1 cellular context compared by ENCODE assay signal in the genomic region with DNA sequence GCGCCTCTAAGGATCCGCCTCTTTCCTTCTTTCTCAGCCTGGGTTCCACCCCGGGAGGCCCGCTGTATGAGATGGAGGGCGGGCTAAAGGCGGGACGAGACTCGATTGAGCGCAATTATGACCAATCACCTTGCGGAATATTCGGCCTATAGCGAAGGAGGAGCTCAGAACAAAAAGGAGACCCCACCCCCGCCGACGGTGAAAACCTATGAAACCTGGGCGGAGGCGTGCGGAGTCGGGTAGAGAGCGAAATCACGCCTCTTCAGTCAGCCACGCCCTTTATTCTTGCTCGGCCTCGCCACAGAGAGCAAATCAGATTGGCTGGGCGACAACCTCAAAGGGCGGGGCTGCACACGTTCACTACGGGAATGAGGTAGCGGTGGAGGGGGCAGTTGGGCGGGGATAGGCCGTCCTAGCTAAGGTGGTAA.
TF ChIP-seq lines count a peak whose summit lies in the region.

No MANE protein-coding gene starts in this region.

TF ChIP-seq in H1, 55 proteins besides CTCF, POLR2A, EP300 and RAD21:
- TF ChIP-seq RNF2 (IDR thresholded peaks at IDR 0.05; ENCODE audit: borderline replicate concordance, low read depth, low read length, missing control alignments, poor library complexity, severe bottlenecking) = no peak
- TF ChIP-seq TAF1 (IDR thresholded peaks at IDR 0.05; ENCODE audit: low read depth, low read length) = no peak; the same call in 1 of the 2 replicates
- no peak for TF ChIP-seq MAFK (IDR thresholded peaks at IDR 0.05; ENCODE audit: low read depth, low read length)
- TF ChIP-seq, protein P1, sequence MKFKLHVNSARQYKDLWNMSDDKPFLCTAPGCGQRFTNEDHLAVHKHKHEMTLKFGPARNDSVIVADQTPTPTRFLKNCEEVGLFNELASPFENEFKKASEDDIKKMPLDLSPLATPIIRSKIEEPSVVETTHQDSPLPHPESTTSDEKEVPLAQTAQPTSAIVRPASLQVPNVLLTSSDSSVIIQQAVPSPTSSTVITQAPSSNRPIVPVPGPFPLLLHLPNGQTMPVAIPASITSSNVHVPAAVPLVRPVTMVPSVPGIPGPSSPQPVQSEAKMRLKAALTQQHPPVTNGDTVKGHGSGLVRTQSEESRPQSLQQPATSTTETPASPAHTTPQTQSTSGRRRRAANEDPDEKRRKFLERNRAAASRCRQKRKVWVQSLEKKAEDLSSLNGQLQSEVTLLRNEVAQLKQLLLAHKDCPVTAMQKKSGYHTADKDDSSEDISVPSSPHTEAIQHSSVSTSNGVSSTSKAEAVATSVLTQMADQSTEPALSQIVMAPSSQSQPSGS (IDR thresholded peaks at IDR 0.05; ENCODE audit: low read length) = no peak
- TF ChIP-seq CBX8 (IDR thresholded peaks at IDR 0.05; ENCODE audit: borderline replicate concordance, low read depth, low read length) = no peak
- no peak for TF ChIP-seq BRCA1 (IDR thresholded peaks at IDR 0.05; ENCODE audit: low read depth, low read length)
- TF ChIP-seq ZNF274 (IDR thresholded peaks at IDR 0.05; ENCODE audit: borderline replicate concordance, extremely low read depth, low read length) = no peak
- peak; percentile 19; the same call in 1 of the 2 replicates for TF ChIP-seq SP2 (IDR thresholded peaks at IDR 0.05; ENCODE audit: low read length)
- peak; percentile 22 for TF ChIP-seq POLR2AphosphoS5 (IDR thresholded peaks at IDR 0.05; ENCODE audit: low read depth, low read length)
- TF ChIP-seq TEAD4 (IDR thresholded peaks at IDR 0.05; ENCODE audit: low read depth, low read length) = no peak
- no peak for TF ChIP-seq CHD2 (IDR thresholded peaks at IDR 0.05; ENCODE audit: low read length)
- peak; percentile 58; the same call in 1 of the 2 replicates for TF ChIP-seq SP1 (IDR thresholded peaks at IDR 0.05; ENCODE audit: low read depth, low read length)
- TF ChIP-seq FOSL1 (IDR thresholded peaks at IDR 0.05; ENCODE audit: insufficient read depth, low read depth, low read length) = no peak
- no peak for TF ChIP-seq RXRA (IDR thresholded peaks at IDR 0.05; ENCODE audit: insufficient read depth, low read depth, low read length)
- TF ChIP-seq TCF12 (IDR thresholded peaks at IDR 0.05; ENCODE audit: low read depth, low read length) = no peak
- TF ChIP-seq, protein P2, sequence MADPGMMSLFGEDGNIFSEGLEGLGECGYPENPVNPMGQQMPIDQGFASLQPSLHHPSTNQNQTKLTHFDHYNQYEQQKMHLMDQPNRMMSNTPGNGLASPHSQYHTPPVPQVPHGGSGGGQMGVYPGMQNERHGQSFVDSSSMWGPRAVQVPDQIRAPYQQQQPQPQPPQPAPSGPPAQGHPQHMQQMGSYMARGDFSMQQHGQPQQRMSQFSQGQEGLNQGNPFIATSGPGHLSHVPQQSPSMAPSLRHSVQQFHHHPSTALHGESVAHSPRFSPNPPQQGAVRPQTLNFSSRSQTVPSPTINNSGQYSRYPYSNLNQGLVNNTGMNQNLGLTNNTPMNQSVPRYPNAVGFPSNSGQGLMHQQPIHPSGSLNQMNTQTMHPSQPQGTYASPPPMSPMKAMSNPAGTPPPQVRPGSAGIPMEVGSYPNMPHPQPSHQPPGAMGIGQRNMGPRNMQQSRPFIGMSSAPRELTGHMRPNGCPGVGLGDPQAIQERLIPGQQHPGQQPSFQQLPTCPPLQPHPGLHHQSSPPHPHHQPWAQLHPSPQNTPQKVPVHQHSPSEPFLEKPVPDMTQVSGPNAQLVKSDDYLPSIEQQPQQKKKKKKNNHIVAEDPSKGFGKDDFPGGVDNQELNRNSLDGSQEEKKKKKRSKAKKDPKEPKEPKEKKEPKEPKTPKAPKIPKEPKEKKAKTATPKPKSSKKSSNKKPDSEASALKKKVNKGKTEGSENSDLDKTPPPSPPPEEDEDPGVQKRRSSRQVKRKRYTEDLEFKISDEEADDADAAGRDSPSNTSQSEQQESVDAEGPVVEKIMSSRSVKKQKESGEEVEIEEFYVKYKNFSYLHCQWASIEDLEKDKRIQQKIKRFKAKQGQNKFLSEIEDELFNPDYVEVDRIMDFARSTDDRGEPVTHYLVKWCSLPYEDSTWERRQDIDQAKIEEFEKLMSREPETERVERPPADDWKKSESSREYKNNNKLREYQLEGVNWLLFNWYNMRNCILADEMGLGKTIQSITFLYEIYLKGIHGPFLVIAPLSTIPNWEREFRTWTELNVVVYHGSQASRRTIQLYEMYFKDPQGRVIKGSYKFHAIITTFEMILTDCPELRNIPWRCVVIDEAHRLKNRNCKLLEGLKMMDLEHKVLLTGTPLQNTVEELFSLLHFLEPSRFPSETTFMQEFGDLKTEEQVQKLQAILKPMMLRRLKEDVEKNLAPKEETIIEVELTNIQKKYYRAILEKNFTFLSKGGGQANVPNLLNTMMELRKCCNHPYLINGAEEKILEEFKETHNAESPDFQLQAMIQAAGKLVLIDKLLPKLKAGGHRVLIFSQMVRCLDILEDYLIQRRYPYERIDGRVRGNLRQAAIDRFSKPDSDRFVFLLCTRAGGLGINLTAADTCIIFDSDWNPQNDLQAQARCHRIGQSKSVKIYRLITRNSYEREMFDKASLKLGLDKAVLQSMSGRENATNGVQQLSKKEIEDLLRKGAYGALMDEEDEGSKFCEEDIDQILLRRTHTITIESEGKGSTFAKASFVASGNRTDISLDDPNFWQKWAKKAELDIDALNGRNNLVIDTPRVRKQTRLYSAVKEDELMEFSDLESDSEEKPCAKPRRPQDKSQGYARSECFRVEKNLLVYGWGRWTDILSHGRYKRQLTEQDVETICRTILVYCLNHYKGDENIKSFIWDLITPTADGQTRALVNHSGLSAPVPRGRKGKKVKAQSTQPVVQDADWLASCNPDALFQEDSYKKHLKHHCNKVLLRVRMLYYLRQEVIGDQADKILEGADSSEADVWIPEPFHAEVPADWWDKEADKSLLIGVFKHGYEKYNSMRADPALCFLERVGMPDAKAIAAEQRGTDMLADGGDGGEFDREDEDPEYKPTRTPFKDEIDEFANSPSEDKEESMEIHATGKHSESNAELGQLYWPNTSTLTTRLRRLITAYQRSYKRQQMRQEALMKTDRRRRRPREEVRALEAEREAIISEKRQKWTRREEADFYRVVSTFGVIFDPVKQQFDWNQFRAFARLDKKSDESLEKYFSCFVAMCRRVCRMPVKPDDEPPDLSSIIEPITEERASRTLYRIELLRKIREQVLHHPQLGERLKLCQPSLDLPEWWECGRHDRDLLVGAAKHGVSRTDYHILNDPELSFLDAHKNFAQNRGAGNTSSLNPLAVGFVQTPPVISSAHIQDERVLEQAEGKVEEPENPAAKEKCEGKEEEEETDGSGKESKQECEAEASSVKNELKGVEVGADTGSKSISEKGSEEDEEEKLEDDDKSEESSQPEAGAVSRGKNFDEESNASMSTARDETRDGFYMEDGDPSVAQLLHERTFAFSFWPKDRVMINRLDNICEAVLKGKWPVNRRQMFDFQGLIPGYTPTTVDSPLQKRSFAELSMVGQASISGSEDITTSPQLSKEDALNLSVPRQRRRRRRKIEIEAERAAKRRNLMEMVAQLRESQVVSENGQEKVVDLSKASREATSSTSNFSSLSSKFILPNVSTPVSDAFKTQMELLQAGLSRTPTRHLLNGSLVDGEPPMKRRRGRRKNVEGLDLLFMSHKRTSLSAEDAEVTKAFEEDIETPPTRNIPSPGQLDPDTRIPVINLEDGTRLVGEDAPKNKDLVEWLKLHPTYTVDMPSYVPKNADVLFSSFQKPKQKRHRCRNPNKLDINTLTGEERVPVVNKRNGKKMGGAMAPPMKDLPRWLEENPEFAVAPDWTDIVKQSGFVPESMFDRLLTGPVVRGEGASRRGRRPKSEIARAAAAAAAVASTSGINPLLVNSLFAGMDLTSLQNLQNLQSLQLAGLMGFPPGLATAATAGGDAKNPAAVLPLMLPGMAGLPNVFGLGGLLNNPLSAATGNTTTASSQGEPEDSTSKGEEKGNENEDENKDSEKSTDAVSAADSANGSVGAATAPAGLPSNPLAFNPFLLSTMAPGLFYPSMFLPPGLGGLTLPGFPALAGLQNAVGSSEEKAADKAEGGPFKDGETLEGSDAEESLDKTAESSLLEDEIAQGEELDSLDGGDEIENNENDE (IDR thresholded peaks at IDR 0.05; ENCODE audit: insufficient replicate concordance, low read length) = no peak
- TF ChIP-seq CEBPB (IDR thresholded peaks at IDR 0.05; ENCODE audit: low read depth, low read length) = no peak
- no peak for TF ChIP-seq POU5F1 (IDR thresholded peaks at IDR 0.05; ENCODE audit: low read depth, low read length)
- no peak for TF ChIP-seq SAP30 (IDR thresholded peaks at IDR 0.05; ENCODE audit: insufficient read depth, insufficient replicate concordance, low read length)
- TF ChIP-seq KDM5A (IDR thresholded peaks at IDR 0.05; ENCODE audit: low read length) = no peak
- no peak for TF ChIP-seq RBBP5 (IDR thresholded peaks at IDR 0.05; ENCODE audit: borderline replicate concordance, low read depth, low read length)
- TF ChIP-seq, protein P3, sequence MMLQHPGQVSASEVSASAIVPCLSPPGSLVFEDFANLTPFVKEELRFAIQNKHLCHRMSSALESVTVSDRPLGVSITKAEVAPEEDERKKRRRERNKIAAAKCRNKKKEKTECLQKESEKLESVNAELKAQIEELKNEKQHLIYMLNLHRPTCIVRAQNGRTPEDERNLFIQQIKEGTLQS (IDR thresholded peaks at IDR 0.05; ENCODE audit: insufficient read depth, low read depth, low read length) = no peak
- no peak for TF ChIP-seq JUND (IDR thresholded peaks at IDR 0.05; ENCODE audit: low read length)
